Comparison of ENCODE assay signal across 22 cellular contexts in genomic region chr12:55499231-55499630, GRCh38. TPM values are rescaled to one million over a fixed set of nuclear protein-coding genes. Genes with fewer than 3 reads are reported as not detected.
A peak's percentile ranks its signal among the peaks of the same experiment; 100 is the strongest.
DNase-seq lines count a peak whose midpoint lies in the region; ATAC-seq, FAIRE-seq and TF ChIP-seq lines count a peak whose summit lies in the region.
"Had no signal": no experiment of that assay in that cellular context is flagged by ENCODE, and none has a peak within 500 bp of the region (broad histone marks: within the 10 kb centered on the region; RNA-seq: fewer than 3 reads in every experiment).

No MANE protein-coding gene starts in this region.

- H3K23ac ChIP-seq in H1 (ENCODE audit: insufficient read length) = no peak overlapping the region

- no peak overlapping the region for H3K14ac ChIP-seq in H1 (ENCODE audit: insufficient read length)

- TF ChIP-seq EP300 in HepG2 (IDR thresholded peaks at IDR 0.05; ENCODE audit: low read depth in 2 of 2, low read length in 2 of 2) (no peak), HepG2 (CRISPR knock-in tag; IDR thresholded peaks at IDR 0.05; ENCODE audit: borderline replicate concordance) (no peak), H1 (IDR thresholded peaks at IDR 0.05; ENCODE audit: borderline replicate concordance in 1 of 2, low read depth in 2 of 2, low read length in 2 of 2) (no peak)

- WGBS in HepG2 (ENCODE audit: low lambda C conversion rate) = 74% methylated on average over 4 of the region's 4 CpGs
- WGBS in right lobe of liver (ENCODE audit: insufficient coverage, low coverage, low lambda C conversion rate, missing lambda C conversion rate) = 62% methylated on average over 4 of the region's 4 CpGs
- 83% methylated on average over 4 of the region's 4 CpGs; no CpG with 5 or more reads in 1 of the 2 experiments for WGBS in H1 (ENCODE audit: extremely low coverage in 1 of 2, insufficient coverage in 1 of 2, insufficient read length in 1 of 2, insufficient replicate concordance in 2 of 2, low coverage in 1 of 2, low lambda C conversion rate in 2 of 2, missing lambda C conversion rate in 1 of 2), 2 experiments

- no peak for FAIRE-seq in HepG2 (lab: Jason Lieb, UNC)
- no peak for FAIRE-seq in H1 (lab: Jason Lieb, UNC)

- CTCF ChIA-PET in HepG2 (lab: Yijun Ruan, JAX; ENCODE audit: low intra/inter-chr PET ratio, low total read pairs) = no interaction called here
- CTCF ChIA-PET in H1 (lab: Charles Lee; ENCODE audit: partially characterized antibody) = interaction anchor here (0.6 to 1.7 kb wide), 4 partner anchors 8 to 280 kb away, joined by 3 to 4 read pairs (median 4); no protein-coding TSS in a partner anchor

- H2AFZ ChIP-seq in HepG2 (ENCODE audit: low read length) = peak overlapping the region; percentile 30
- H2AFZ ChIP-seq in H1 (ENCODE audit: low read length) = peak overlapping the region; percentile 59; the same call in 1 of the 2 replicates

- H4K20me1 ChIP-seq in HepG2 (ENCODE audit: insufficient read depth, low read length) (no peaks in the 10 kb centered on the region), H1 (replicated peaks in 1 of 2; ENCODE audit: control insufficient read depth in 1 of 2, insufficient read depth in 2 of 2, low read length in 2 of 2) (no peaks in the 10 kb centered on the region)

- H2AK5ac ChIP-seq in H1 (ENCODE audit: low read depth, low read length) = no peak overlapping the region

- no peak overlapping the region for H3K56ac ChIP-seq in H1 (replicated peaks; ENCODE audit: insufficient read length, low read depth, low read length)

- H3K27me3 ChIP-seq in HepG2 (ENCODE audit: control insufficient read depth in 1 of 2, insufficient read depth in 2 of 2, low read length in 2 of 2) = no peaks in the 10 kb centered on the region
- no peaks in the 10 kb centered on the region for H3K27me3 ChIP-seq in right lobe of liver
- H3K27me3 ChIP-seq in H1 (replicated peaks in 1 of 4; ENCODE audit: control insufficient read depth in 3 of 4, extremely low read depth in 1 of 4, insufficient read depth in 3 of 4, low read length in 3 of 4) = no peaks in the 10 kb centered on the region
- no peaks in the 10 kb centered on the region for H3K27me3 ChIP-seq in effector memory CD4-positive, alpha-beta T cell (replicated peaks; ENCODE audit: control insufficient read depth, insufficient read depth, low read length, poor library complexity, severe bottlenecking)

- H4K91ac ChIP-seq in H1 (replicated peaks; ENCODE audit: insufficient read length, low read length) = no peak overlapping the region

- ATAC-seq in HepG2 (peak; percentile 31), right lobe of liver (no peak), HG02870 (IDR thresholded peaks at IDR 0.05; ENCODE audit: unreplicated experiment) (no peak)
- ATAC-seq: Panc1 had no signal

- H3K9me3 Mint-ChIP-seq in nephron = no peaks in the 10 kb centered on the region
- H3K9me3 Mint-ChIP-seq: CD8-positive, alpha-beta memory T cell had no signal

- H3K9me3 ChIP-seq in HepG2 (ENCODE audit: low read length) (no peaks in the 10 kb centered on the region), right lobe of liver (no peaks in the 10 kb centered on the region), H1 (ENCODE audit: insufficient read depth in 2 of 2, low read depth in 1 of 2, low read length in 1 of 2) (no peaks in the 10 kb centered on the region)
- H3K9me3 ChIP-seq in effector memory CD4-positive, alpha-beta T cell (ENCODE audit: control insufficient read depth, low read length) = no peaks in the 10 kb centered on the region
- H3K9me3 ChIP-seq: HAP-1 had no signal

- H3K27me3 Mint-ChIP-seq in nephron (ENCODE audit: low read depth) = no peaks in the 10 kb centered on the region

- H3K9ac ChIP-seq in HepG2 (ENCODE audit: insufficient read depth, low read depth, low read length) (peak overlapping the region; percentile 50), H1 (replicated peaks in 1 of 4; ENCODE audit: extremely low read depth in 1 of 4, low read depth in 3 of 4, low read length in 3 of 4) (no peak overlapping the region)

- no peak overlapping the region for H2BK12ac ChIP-seq in H1 (ENCODE audit: low read depth, low read length)

- H3K79me1 ChIP-seq in H1 (ENCODE audit: low read depth, low read length) = no peaks in the 10 kb centered on the region

- H2BK20ac ChIP-seq in H1 (ENCODE audit: low read length) = no peak overlapping the region

- peak; percentile 26 for DNase-seq in HepG2 (ENCODE audit: low spot score)
- DNase-seq in right lobe of liver = no peak
- no peak for DNase-seq in H1 (ENCODE audit: low read depth in 1 of 2, low spot score in 2 of 2)
- no peak for DNase-seq in DMS114 treated with DMSO at 0.1 percent for 48 hours (lab: John Stamatoyannopoulos, UW; ENCODE audit: unreplicated experiment)
- DNase-seq in amygdala (lab: John Stamatoyannopoulos, UW) = no peak
- DNase-seq in effector memory CD4-positive, alpha-beta T cell = no peak
- DNase-seq: 8988T; CD8-positive, alpha-beta memory T cell; GDM1; NCI-H1092 treated with DMSO at 0.1 percent for 48 hours; NCI-H1436 treated with DMSO at 0.1 percent for 48 hours; NCI-H2029 treated with DMSO at 0.1 percent for 48 hours; NCI-H226; NCI-H510A treated with DMSO at 0.1 percent for 48 hours; NCI-H748 treated with DMSO at 0.1 percent for 48 hours; NK-92 treated with Interleukin-12 subunit alpha and Interleukin-12 subunit beta, amount 100 ng/mL, for 24 hours had no signal

- no peak overlapping the region for H3K4ac ChIP-seq in H1 (replicated peaks; ENCODE audit: insufficient read length, low read depth, low read length)

- no peak overlapping the region for H2BK15ac ChIP-seq in H1 (ENCODE audit: low read length)

- no peaks in the 10 kb centered on the region for H3K23me2 ChIP-seq in H1 (ENCODE audit: low read depth, low read length)

- H3K79me2 ChIP-seq in HepG2 (ENCODE audit: insufficient read depth, low read length) (no peaks in the 10 kb centered on the region), H1 (ENCODE audit: control insufficient read depth in 1 of 2, insufficient read depth in 2 of 2, low read length in 2 of 2) (no peaks in the 10 kb centered on the region)

- H2BK120ac ChIP-seq in H1 (replicated peaks; ENCODE audit: low read depth, low read length) = no peak overlapping the region

- H4K5ac ChIP-seq in H1 (ENCODE audit: insufficient read length, low read depth, low read length) = no peak overlapping the region

- intact Hi-C loops in HepG2 (cut with micrococcal nuclease; ENCODE audit: unreplicated experiment) = no loop called here
- intact Hi-C loops in right lobe of liver (cut with DNase I) = no loop called here

- no peak for TF ChIP-seq RAD21 in HepG2 (CRISPR knock-in tag; IDR thresholded peaks at IDR 0.05)
- TF ChIP-seq RAD21 in H1 (IDR thresholded peaks at IDR 0.05 in 1 of 2, conservative IDR thresholded peaks at IDR 0.05 in 1 of 2; ENCODE audit: low read depth in 2 of 2, low read length in 2 of 2) = no peak

- peaks cover 49% of the 10 kb centered on the region for H3K4me1 ChIP-seq in HepG2 (ENCODE audit: insufficient read depth, low read length)
- H3K4me1 ChIP-seq in right lobe of liver = no peaks in the 10 kb centered on the region
- no peaks in the 10 kb centered on the region for H3K4me1 ChIP-seq in H1 (replicated peaks in 1 of 4; ENCODE audit: control insufficient read depth in 3 of 4, insufficient read depth in 4 of 4, low read length in 3 of 4)
- no peaks in the 10 kb centered on the region for H3K4me1 ChIP-seq in effector memory CD4-positive, alpha-beta T cell (ENCODE audit: control insufficient read depth, insufficient read depth, low read length, poor library complexity, severe bottlenecking)
- H3K4me1 ChIP-seq: HAP-1 had no signal

- no TSS peak for BruUV-seq in HepG2 (replicated peaks; lab: Mats Ljungman, UMichigan)

- in situ Hi-C loops in HepG2 (cut with HindIII; ENCODE audit: extremely low pct_ligation_motif_present, low pct_unique_long_range_greater_than_20kb) = no loop called here

- no peak overlapping the region for H4K8ac ChIP-seq in H1 (ENCODE audit: extremely low read depth, insufficient read depth, low read length)

- TF ChIP-seq CTCF in HepG2 (CRISPR knock-in tag; IDR thresholded peaks at IDR 0.05) (no peak), right lobe of liver (IDR thresholded peaks at IDR 0.05) (no peak), H1 (IDR thresholded peaks at IDR 0.05; ENCODE audit: control extremely low read depth in 1 of 3, insufficient read depth in 1 of 3, low read depth in 1 of 3, low read length in 3 of 3) (no peak), nephron (IDR thresholded peaks at IDR 0.05; ENCODE audit: unreplicated experiment in 3 of 3) (no peak)

- no peaks in the 10 kb centered on the region for H3K36me3 Mint-ChIP-seq in nephron (ENCODE audit: low read depth)
- H3K36me3 Mint-ChIP-seq: CD8-positive, alpha-beta memory T cell had no signal

- peaks cover 6% of the 10 kb centered on the region for H3K4me1 Mint-ChIP-seq in nephron

- H3K36me3 ChIP-seq in HepG2 (replicated peaks in 1 of 2; ENCODE audit: control insufficient read depth in 1 of 2, insufficient read depth in 2 of 2, low read length in 2 of 2) = no peaks in the 10 kb centered on the region
- no peaks in the 10 kb centered on the region for H3K36me3 ChIP-seq in right lobe of liver
- no peaks in the 10 kb centered on the region for H3K36me3 ChIP-seq in H1 (ENCODE audit: control insufficient read depth in 2 of 4, insufficient read depth in 4 of 4, low read length in 3 of 4)
- H3K36me3 ChIP-seq in effector memory CD4-positive, alpha-beta T cell (ENCODE audit: control insufficient read depth, insufficient read depth, low read length) = no peaks in the 10 kb centered on the region
- H3K36me3 ChIP-seq: HAP-1 had no signal

- TF ChIP-seq POLR2A in HepG2 (IDR thresholded peaks at IDR 0.05; ENCODE audit: insufficient read depth in 1 of 2, low read depth in 2 of 2, low read length in 2 of 2) = no peak
- TF ChIP-seq POLR2A in right lobe of liver (IDR thresholded peaks at IDR 0.05) = no peak
- no peak for TF ChIP-seq POLR2A in H1 (IDR thresholded peaks at IDR 0.05; ENCODE audit: control extremely low read depth in 1 of 2, low read depth in 2 of 2, low read length in 2 of 2)

- no peak overlapping the region for H3K4me3 Mint-ChIP-seq in nephron
- H3K4me3 Mint-ChIP-seq: CD8-positive, alpha-beta memory T cell had no signal

- H3K27ac Mint-ChIP-seq in nephron = peak overlapping the region; percentile 70 to 94 (median 79)
- H3K27ac Mint-ChIP-seq: CD8-positive, alpha-beta memory T cell had no signal

- H3K27ac ChIP-seq in HepG2 (ENCODE audit: extremely low read length, insufficient read depth, low read length) (peak overlapping the region; percentile 86), right lobe of liver (no peak overlapping the region), H1 (ENCODE audit: low read depth, low read length) (no peak overlapping the region)
- H3K27ac ChIP-seq in effector memory CD4-positive, alpha-beta T cell (ENCODE audit: insufficient read depth, low read length, poor library complexity, severe bottlenecking) = no peak overlapping the region
- H3K27ac ChIP-seq: C4-2B had no signal

- H3K18ac ChIP-seq in H1 (ENCODE audit: extremely low read depth, low read length) = no peak overlapping the region

- H2BK5ac ChIP-seq in H1 (ENCODE audit: low read depth, low read length) = no peak overlapping the region

- H3K4me3 ChIP-seq in HepG2 (replicated peaks in 1 of 3; ENCODE audit: insufficient read depth in 1 of 3, low read depth in 2 of 3, low read length in 3 of 3) (no peak overlapping the region; a peak in 1 of 6 replicates), right lobe of liver (no peak overlapping the region), H1 (ENCODE audit: extremely low read depth in 1 of 4, insufficient read depth in 2 of 4, low read depth in 3 of 4, low read length in 4 of 4) (no peak overlapping the region)
- no peak overlapping the region for H3K4me3 ChIP-seq in effector memory CD4-positive, alpha-beta T cell (ENCODE audit: insufficient read depth, low read depth, low read length, poor library complexity, severe bottlenecking)
- H3K4me3 ChIP-seq: HAP-1 had no signal

- peak overlapping the region; percentile 77 for H3K4me2 ChIP-seq in HepG2 (ENCODE audit: low read depth, low read length)
- H3K4me2 ChIP-seq in H1 (ENCODE audit: insufficient read depth in 1 of 2, low read depth in 2 of 2, low read length in 2 of 2) = no peak overlapping the region

- POLR2A ChIA-PET in HepG2 (lab: Yijun Ruan, JAX) (interaction anchor here (1.1 to 1.2 kb wide), 3 partner anchors 182 to 330 kb away, joined by 4 to 8 read pairs (median 4); partner anchors contain the start of genes BLOC1S1 and DNAJC14), H1 (lab: Charles Lee; ENCODE audit: partially characterized antibody) (no interaction called here)

RNA-seq across cellular contexts. Expression of gene OR6C68, which starts 7.1 kb away (rescaled TPM):
- total RNA-seq in HepG2 (2016; rRNA removed; fragmentation: Illumina TruSeq; extraction: Trizol) (not detected in 2 replicates), right lobe of liver (not detected)
- total RNA-seq in HepG2 (2016; cell fraction: cytosol; rRNA removed; fragmentation: Illumina TruSeq; extraction: Trizol; ENCODE audit: low read depth) = not detected in 2 replicates
- total RNA-seq in HepG2 (2016; cell fraction: insoluble cytoplasmic fraction; rRNA removed; fragmentation: Illumina TruSeq; extraction: Trizol) = not detected in 2 replicates
- total RNA-seq in HepG2 (2016; cell fraction: membrane; rRNA removed; fragmentation: Illumina TruSeq; extraction: Trizol) = not detected in 2 replicates
- total RNA-seq in HepG2 (2016; cell fraction: nucleus; rRNA removed; fragmentation: Illumina TruSeq; extraction: Trizol) = not detected in 2 replicates
- polyA plus RNA-seq in HepG2 (2011; rRNA removed) (not detected in 2 replicates), H1 (2011; rRNA removed) (not detected in 2 replicates)
- not detected in 2 replicates for polyA plus RNA-seq in HepG2 (2011; cell fraction: cytosol; rRNA removed)
- polyA plus RNA-seq in HepG2 (2011; cell fraction: nucleus; rRNA removed) = not detected in 2 replicates
- not detected in 2 replicates for polyA plus RNA-seq in HepG2 (2012)
- not detected in 2 replicates for polyA plus RNA-seq in HepG2 (2016; cell fraction: cytosol; fragmentation: Illumina TruSeq; extraction: Trizol; ENCODE audit: low read depth)
- polyA plus RNA-seq in HepG2 (2016; cell fraction: insoluble cytoplasmic fraction; fragmentation: Illumina TruSeq; extraction: Trizol; ENCODE audit: low read depth) = not detected in 2 replicates
- not detected in 2 replicates for polyA plus RNA-seq in HepG2 (2016; cell fraction: membrane; fragmentation: Illumina TruSeq; extraction: Trizol; ENCODE audit: low read depth)
- polyA plus RNA-seq in HepG2 (2016; cell fraction: nucleus; fragmentation: Illumina TruSeq; extraction: Trizol; ENCODE audit: insufficient read depth, low read depth) = not detected in 2 replicates
- polyA minus RNA-seq in HepG2 (2011; rRNA and poly(A)+ RNA removed; ENCODE audit: low replicate concordance) = not detected in 2 replicates
- polyA minus RNA-seq in HepG2 (2011; cell fraction: cytosol; rRNA and poly(A)+ RNA removed) = not detected in 2 replicates
- not detected in 2 replicates for polyA minus RNA-seq in HepG2 (2011; cell fraction: nucleus; rRNA and poly(A)+ RNA removed)
- total RNA-seq in H1 (2021; fragmentation: NEBNext Ultra II Directional; extraction: Animal tissue kit (Norgen Biotek cat#: 25700)) = not detected in 2 replicates
- polyA plus RNA-seq in H1 (2011; cell fraction: cytosol; rRNA removed) = not detected
- polyA plus RNA-seq in H1 (2011; cell fraction: nucleus; rRNA removed) = not detected
- not detected in 4 replicates for polyA plus RNA-seq in H1 (2012, experiment 1 of 2)
- not detected for polyA plus RNA-seq in H1 (2012, experiment 2 of 2)
- polyA plus RNA-seq in H1 (2013, experiment 1 of 2) = not detected
- polyA plus RNA-seq in H1 (2013, experiment 2 of 2) = not detected
- polyA minus RNA-seq in H1 (2011; rRNA and poly(A)+ RNA removed) = not detected in 2 replicates
- not detected for polyA minus RNA-seq in H1 (2011; cell fraction: cytosol; rRNA and poly(A)+ RNA removed)
- polyA minus RNA-seq in H1 (2011; cell fraction: nucleus; rRNA and poly(A)+ RNA removed) = not detected
- total RNA-seq: CD8-positive, alpha-beta memory T cell had no signal
- polyA plus RNA-seq: AG04450; CD8-positive, alpha-beta memory T cell had no signal

RNA-seq across cellular contexts. Expression of gene OR6C70, which starts 29.3 kb away (rescaled TPM):
- total RNA-seq in HepG2 (2016; rRNA removed; fragmentation: Illumina TruSeq; extraction: Trizol) = not detected in 2 replicates
- not detected in 2 replicates for total RNA-seq in HepG2 (2016; cell fraction: cytosol; rRNA removed; fragmentation: Illumina TruSeq; extraction: Trizol; ENCODE audit: low read depth)
- not detected in 2 replicates for total RNA-seq in HepG2 (2016; cell fraction: insoluble cytoplasmic fraction; rRNA removed; fragmentation: Illumina TruSeq; extraction: Trizol)
- not detected in 2 replicates for total RNA-seq in HepG2 (2016; cell fraction: membrane; rRNA removed; fragmentation: Illumina TruSeq; extraction: Trizol)
- total RNA-seq in HepG2 (2016; cell fraction: nucleus; rRNA removed; fragmentation: Illumina TruSeq; extraction: Trizol) = not detected in 2 replicates
- polyA plus RNA-seq in HepG2 (2011; rRNA removed) = not detected in 2 replicates
- polyA plus RNA-seq in HepG2 (2011; cell fraction: cytosol; rRNA removed) = not detected in 2 replicates
- polyA plus RNA-seq in HepG2 (2011; cell fraction: nucleus; rRNA removed) = not detected in 2 replicates
- polyA plus RNA-seq in HepG2 (2012) = not detected in 2 replicates
- polyA plus RNA-seq in HepG2 (2016; cell fraction: cytosol; fragmentation: Illumina TruSeq; extraction: Trizol; ENCODE audit: low read depth) = not detected in 2 replicates
- not detected in 2 replicates for polyA plus RNA-seq in HepG2 (2016; cell fraction: insoluble cytoplasmic fraction; fragmentation: Illumina TruSeq; extraction: Trizol; ENCODE audit: low read depth)
- polyA plus RNA-seq in HepG2 (2016; cell fraction: membrane; fragmentation: Illumina TruSeq; extraction: Trizol; ENCODE audit: low read depth) = not detected in 2 replicates
- polyA plus RNA-seq in HepG2 (2016; cell fraction: nucleus; fragmentation: Illumina TruSeq; extraction: Trizol; ENCODE audit: insufficient read depth, low read depth) = not detected in 2 replicates
- not detected in 2 replicates for polyA minus RNA-seq in HepG2 (2011; rRNA and poly(A)+ RNA removed; ENCODE audit: low replicate concordance)
- polyA minus RNA-seq in HepG2 (2011; cell fraction: cytosol; rRNA and poly(A)+ RNA removed) = not detected in 2 replicates
- polyA minus RNA-seq in HepG2 (2011; cell fraction: nucleus; rRNA and poly(A)+ RNA removed) = not detected in 2 replicates
- total RNA-seq in right lobe of liver = not detected
- total RNA-seq in H1 (2021; fragmentation: NEBNext Ultra II Directional; extraction: Animal tissue kit (Norgen Biotek cat#: 25700)) = not detected in 2 replicates
- polyA plus RNA-seq in H1 (2011; rRNA removed) = not detected in 2 replicates
- polyA plus RNA-seq in H1 (2011; cell fraction: cytosol; rRNA removed) = not detected
- not detected for polyA plus RNA-seq in H1 (2011; cell fraction: nucleus; rRNA removed)
- not detected in 4 replicates for polyA plus RNA-seq in H1 (2012, experiment 1 of 2)
- not detected for polyA plus RNA-seq in H1 (2012, experiment 2 of 2)
- polyA plus RNA-seq in H1 (2013, experiment 1 of 2) = not detected
- polyA plus RNA-seq in H1 (2013, experiment 2 of 2) = not detected
- polyA minus RNA-seq in H1 (2011; rRNA and poly(A)+ RNA removed) = not detected in 2 replicates
- polyA minus RNA-seq in H1 (2011; cell fraction: cytosol; rRNA and poly(A)+ RNA removed) = not detected
- not detected for polyA minus RNA-seq in H1 (2011; cell fraction: nucleus; rRNA and poly(A)+ RNA removed)
- total RNA-seq: CD8-positive, alpha-beta memory T cell had no signal
- polyA plus RNA-seq: AG04450; CD8-positive, alpha-beta memory T cell had no signal

RNA-seq across cellular contexts. Expression of gene OR6C4, which starts 50.2 kb away (rescaled TPM):
- total RNA-seq in HepG2 (2016; rRNA removed; fragmentation: Illumina TruSeq; extraction: Trizol) = not detected in 2 replicates
- not detected in 2 replicates for total RNA-seq in HepG2 (2016; cell fraction: cytosol; rRNA removed; fragmentation: Illumina TruSeq; extraction: Trizol; ENCODE audit: low read depth)
- not detected in 2 replicates for total RNA-seq in HepG2 (2016; cell fraction: insoluble cytoplasmic fraction; rRNA removed; fragmentation: Illumina TruSeq; extraction: Trizol)
- total RNA-seq in HepG2 (2016; cell fraction: membrane; rRNA removed; fragmentation: Illumina TruSeq; extraction: Trizol) = not detected in 2 replicates
- total RNA-seq in HepG2 (2016; cell fraction: nucleus; rRNA removed; fragmentation: Illumina TruSeq; extraction: Trizol) = not detected in 2 replicates
- not detected in 2 replicates for polyA plus RNA-seq in HepG2 (2011; rRNA removed)
- not detected in 2 replicates for polyA plus RNA-seq in HepG2 (2011; cell fraction: cytosol; rRNA removed)
- polyA plus RNA-seq in HepG2 (2011; cell fraction: nucleus; rRNA removed) = not detected in 2 replicates
- not detected in 2 replicates for polyA plus RNA-seq in HepG2 (2012)
- polyA plus RNA-seq in HepG2 (2016; cell fraction: cytosol; fragmentation: Illumina TruSeq; extraction: Trizol; ENCODE audit: low read depth) = not detected in 2 replicates
- polyA plus RNA-seq in HepG2 (2016; cell fraction: insoluble cytoplasmic fraction; fragmentation: Illumina TruSeq; extraction: Trizol; ENCODE audit: low read depth) = not detected in 2 replicates
- polyA plus RNA-seq in HepG2 (2016; cell fraction: membrane; fragmentation: Illumina TruSeq; extraction: Trizol; ENCODE audit: low read depth) = not detected in 2 replicates
- not detected in 2 replicates for polyA plus RNA-seq in HepG2 (2016; cell fraction: nucleus; fragmentation: Illumina TruSeq; extraction: Trizol; ENCODE audit: insufficient read depth, low read depth)
- not detected in 2 replicates for polyA minus RNA-seq in HepG2 (2011; rRNA and poly(A)+ RNA removed; ENCODE audit: low replicate concordance)
- not detected in 2 replicates for polyA minus RNA-seq in HepG2 (2011; cell fraction: cytosol; rRNA and poly(A)+ RNA removed)
- not detected in 2 replicates for polyA minus RNA-seq in HepG2 (2011; cell fraction: nucleus; rRNA and poly(A)+ RNA removed)
- total RNA-seq in right lobe of liver = not detected
- total RNA-seq in H1 (2021; fragmentation: NEBNext Ultra II Directional; extraction: Animal tissue kit (Norgen Biotek cat#: 25700)) = not detected in 2 replicates
- polyA plus RNA-seq in H1 (2011; rRNA removed) = not detected in 2 replicates
- not detected for polyA plus RNA-seq in H1 (2011; cell fraction: cytosol; rRNA removed)
- polyA plus RNA-seq in H1 (2011; cell fraction: nucleus; rRNA removed) = not detected
- polyA plus RNA-seq in H1 (2012, experiment 1 of 2) = not detected in 4 replicates
- polyA plus RNA-seq in H1 (2012, experiment 2 of 2) = not detected
- polyA plus RNA-seq in H1 (2013, experiment 1 of 2) = not detected
- polyA plus RNA-seq in H1 (2013, experiment 2 of 2) = not detected
- not detected in 2 replicates for polyA minus RNA-seq in H1 (2011; rRNA and poly(A)+ RNA removed)
- polyA minus RNA-seq in H1 (2011; cell fraction: cytosol; rRNA and poly(A)+ RNA removed) = not detected
- polyA minus RNA-seq in H1 (2011; cell fraction: nucleus; rRNA and poly(A)+ RNA removed) = not detected
- total RNA-seq: CD8-positive, alpha-beta memory T cell had no signal
- polyA plus RNA-seq: AG04450; CD8-positive, alpha-beta memory T cell had no signal

RNA-seq across cellular contexts. Expression of gene OR6C2, which starts 55.4 kb away (rescaled TPM):
- total RNA-seq in HepG2 (2016; rRNA removed; fragmentation: Illumina TruSeq; extraction: Trizol) (not detected in 2 replicates), right lobe of liver (not detected)
- not detected in 2 replicates for total RNA-seq in HepG2 (2016; cell fraction: cytosol; rRNA removed; fragmentation: Illumina TruSeq; extraction: Trizol; ENCODE audit: low read depth)
- not detected in 2 replicates for total RNA-seq in HepG2 (2016; cell fraction: insoluble cytoplasmic fraction; rRNA removed; fragmentation: Illumina TruSeq; extraction: Trizol)
- not detected in 2 replicates for total RNA-seq in HepG2 (2016; cell fraction: membrane; rRNA removed; fragmentation: Illumina TruSeq; extraction: Trizol)
- not detected in 2 replicates for total RNA-seq in HepG2 (2016; cell fraction: nucleus; rRNA removed; fragmentation: Illumina TruSeq; extraction: Trizol)
- polyA plus RNA-seq in HepG2 (2011; rRNA removed) (not detected in 2 replicates), H1 (2011; rRNA removed) (not detected in 2 replicates)
- polyA plus RNA-seq in HepG2 (2011; cell fraction: cytosol; rRNA removed) = not detected in 2 replicates
- polyA plus RNA-seq in HepG2 (2011; cell fraction: nucleus; rRNA removed) = not detected in 2 replicates
- not detected in 2 replicates for polyA plus RNA-seq in HepG2 (2012)
- not detected in 2 replicates for polyA plus RNA-seq in HepG2 (2016; cell fraction: cytosol; fragmentation: Illumina TruSeq; extraction: Trizol; ENCODE audit: low read depth)
- polyA plus RNA-seq in HepG2 (2016; cell fraction: insoluble cytoplasmic fraction; fragmentation: Illumina TruSeq; extraction: Trizol; ENCODE audit: low read depth) = not detected in 2 replicates
- not detected in 2 replicates for polyA plus RNA-seq in HepG2 (2016; cell fraction: membrane; fragmentation: Illumina TruSeq; extraction: Trizol; ENCODE audit: low read depth)
- not detected in 2 replicates for polyA plus RNA-seq in HepG2 (2016; cell fraction: nucleus; fragmentation: Illumina TruSeq; extraction: Trizol; ENCODE audit: insufficient read depth, low read depth)
- polyA minus RNA-seq in HepG2 (2011; rRNA and poly(A)+ RNA removed; ENCODE audit: low replicate concordance) = not detected in 2 replicates
- polyA minus RNA-seq in HepG2 (2011; cell fraction: cytosol; rRNA and poly(A)+ RNA removed) = not detected in 2 replicates
- polyA minus RNA-seq in HepG2 (2011; cell fraction: nucleus; rRNA and poly(A)+ RNA removed) = not detected in 2 replicates
- total RNA-seq in H1 (2021; fragmentation: NEBNext Ultra II Directional; extraction: Animal tissue kit (Norgen Biotek cat#: 25700)) = not detected in 2 replicates
- not detected for polyA plus RNA-seq in H1 (2011; cell fraction: cytosol; rRNA removed)
- polyA plus RNA-seq in H1 (2011; cell fraction: nucleus; rRNA removed) = not detected
- polyA plus RNA-seq in H1 (2012, experiment 1 of 2) = not detected in 4 replicates
- not detected for polyA plus RNA-seq in H1 (2012, experiment 2 of 2)
- not detected for polyA plus RNA-seq in H1 (2013, experiment 1 of 2)
- not detected for polyA plus RNA-seq in H1 (2013, experiment 2 of 2)
- not detected in 2 replicates for polyA minus RNA-seq in H1 (2011; rRNA and poly(A)+ RNA removed)
- polyA minus RNA-seq in H1 (2011; cell fraction: cytosol; rRNA and poly(A)+ RNA removed) = not detected
- not detected for polyA minus RNA-seq in H1 (2011; cell fraction: nucleus; rRNA and poly(A)+ RNA removed)
- total RNA-seq: CD8-positive, alpha-beta memory T cell had no signal
- polyA plus RNA-seq: AG04450; CD8-positive, alpha-beta memory T cell had no signal

Comparison
In these comparisons a context has a peak if more than half of its experiments do, and no peak if none do; other contexts are left out.
1. Of the 41 proteins assayed by ChIP-seq in both HepG2 and H1: peak only in HepG2: CHD2; only in H1: none; in both: none; in neither: 39; mixed calls (peak in some experiments, not most) for 1.